1 cellular context compared by ENCODE assay signal in genomic region chr6:109795994-109796555, GRCh38.
TF ChIP-seq lines count a peak whose summit lies in the region.

No MANE protein-coding gene starts in this region.

TF ChIP-seq in WTC11, 78 proteins besides CTCF, POLR2A, EP300 and RAD21 (continued from another document):
- TF ChIP-seq ZNF281 (CRISPR knock-in tag; IDR thresholded peaks at IDR 0.05) = no peak
- no peak for TF ChIP-seq NFYB (CRISPR knock-in tag; conservative IDR thresholded peaks at IDR 0.05; ENCODE audit: low read depth)
- TF ChIP-seq ZNF263 (CRISPR knock-in tag; IDR thresholded peaks at IDR 0.05; ENCODE audit: low read depth) = no peak
- no peak for TF ChIP-seq IRF1 (CRISPR knock-in tag; IDR thresholded peaks at IDR 0.05)
- no peak for TF ChIP-seq ZNF219 (CRISPR knock-in tag; IDR thresholded peaks at IDR 0.05; ENCODE audit: borderline replicate concordance)
- TF ChIP-seq STAT6 (CRISPR knock-in tag; conservative IDR thresholded peaks at IDR 0.05; ENCODE audit: low read depth) = no peak
- no peak for TF ChIP-seq PREB (CRISPR knock-in tag; IDR thresholded peaks at IDR 0.05; ENCODE audit: borderline replicate concordance)
- TF ChIP-seq NFE2L1 (CRISPR knock-in tag; IDR thresholded peaks at IDR 0.05) = no peak
- no peak for TF ChIP-seq ZSCAN18 (CRISPR knock-in tag; IDR thresholded peaks at IDR 0.05)
